1 cellular context compared by ENCODE assay signal in the genomic region with DNA sequence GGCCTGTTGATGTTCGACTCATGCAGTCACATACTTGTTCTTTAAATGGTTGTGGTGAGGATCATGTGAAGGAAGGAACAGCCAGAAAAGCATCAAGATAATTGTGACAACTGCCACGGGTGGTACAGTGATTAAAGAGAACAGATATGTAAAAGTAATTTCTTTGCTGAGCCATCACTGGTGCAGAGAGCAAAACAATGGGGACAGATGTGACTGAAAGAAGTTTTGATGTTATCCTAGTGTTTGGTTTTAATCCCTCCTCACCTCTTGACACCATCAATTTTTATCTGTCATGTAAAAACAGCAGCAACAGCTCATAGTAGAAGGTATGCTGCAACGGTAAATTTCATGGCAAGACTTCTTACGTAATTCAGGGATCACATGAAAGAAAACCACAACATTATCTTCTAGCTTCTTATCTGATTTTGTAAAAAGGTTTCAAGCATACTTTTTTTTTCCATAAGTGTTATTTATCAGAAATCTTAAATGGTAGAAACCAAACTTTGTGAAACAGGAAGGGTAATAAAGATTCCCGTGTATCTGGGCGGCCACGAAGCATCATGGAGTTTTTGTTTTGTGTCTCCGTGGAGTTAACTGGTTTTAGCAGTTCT.
TF ChIP-seq lines count a peak whose summit lies in the region.

No MANE protein-coding gene starts in this region.

TF ChIP-seq in HEK293, 187 proteins besides CTCF, POLR2A, EP300 and RAD21 (continued from another document and continues in another):
- TF ChIP-seq ZNF26 (tag by site-specific recombination; IDR thresholded peaks at IDR 0.05) (no peak), ZNF580 (tag by site-specific recombination; IDR thresholded peaks at IDR 0.05) (no peak), ZNF792 (tag by site-specific recombination; IDR thresholded peaks at IDR 0.05) (no peak), ZFP69B (tag by site-specific recombination; IDR thresholded peaks at IDR 0.05) (no peak), TRIM28 (IDR thresholded peaks at IDR 0.05; ENCODE audit: borderline replicate concordance, low read length) (peak; percentile 15; the same call in 1 of the 2 replicates), ZNF132 (tag by site-specific recombination; IDR thresholded peaks at IDR 0.05; ENCODE audit: borderline replicate concordance) (no peak), HIC1 (tag by site-specific recombination; IDR thresholded peaks at IDR 0.05) (peak; percentile 68), ZNF843 (tag by site-specific recombination; IDR thresholded peaks at IDR 0.05) (peak; percentile 70), PRDM1 (tag by site-specific recombination; IDR thresholded peaks at IDR 0.05) (no peak), INSM2 (tag by site-specific recombination; IDR thresholded peaks at IDR 0.05) (no peak), ZNF623 (tag by site-specific recombination; IDR thresholded peaks at IDR 0.05) (no peak), ZNF366 (tag by site-specific recombination; conservative IDR thresholded peaks at IDR 0.05) (no peak; the same call in 1 of the 2 replicates), BCL11A (tag by site-specific recombination; IDR thresholded peaks at IDR 0.05; ENCODE audit: low read depth) (0 out of 2 replicates have a peak, but pooled peaks have one; percentile 25), ZNF747 (tag by site-specific recombination; IDR thresholded peaks at IDR 0.05) (no peak), SP7 (tag by site-specific recombination; IDR thresholded peaks at IDR 0.05) (peak; percentile 80), SETDB1 (IDR thresholded peaks at IDR 0.05; ENCODE audit: insufficient read length, low read length) (no peak), ZNF16 (tag by site-specific recombination; IDR thresholded peaks at IDR 0.05; ENCODE audit: low read depth) (no peak), ZNF391 (tag by site-specific recombination; IDR thresholded peaks at IDR 0.05; ENCODE audit: borderline replicate concordance, low read depth) (no peak), ZNF544 (tag by site-specific recombination; IDR thresholded peaks at IDR 0.05) (no peak), ZSCAN23 (tag by site-specific recombination; IDR thresholded peaks at IDR 0.05) (0 out of 2 replicates have a peak, but pooled peaks have one; percentile 36), ZNF701 (tag by site-specific recombination; IDR thresholded peaks at IDR 0.05) (no peak), TSHZ1 (tag by site-specific recombination; IDR thresholded peaks at IDR 0.05; ENCODE audit: borderline replicate concordance) (no peak), ZXDB (tag by site-specific recombination; IDR thresholded peaks at IDR 0.05) (no peak), ZBTB17 (tag by site-specific recombination; IDR thresholded peaks at IDR 0.05) (no peak), SP2 (tag by site-specific recombination; IDR thresholded peaks at IDR 0.05) (no peak), ZIC2 (tag by site-specific recombination; IDR thresholded peaks at IDR 0.05) (no peak; the same call in 1 of the 2 replicates), EGR2 (tag by site-specific recombination; IDR thresholded peaks at IDR 0.05; ENCODE audit: low read depth) (no peak), ZNF114 (tag by site-specific recombination; IDR thresholded peaks at IDR 0.05) (no peak), ZNF473 (tag by site-specific recombination; IDR thresholded peaks at IDR 0.05) (no peak), ZNF629 (tag by site-specific recombination; IDR thresholded peaks at IDR 0.05) (peak; percentile 70), OSR2 (tag by site-specific recombination; IDR thresholded peaks at IDR 0.05) (peak; percentile 90), ZNF664 (tag by site-specific recombination; IDR thresholded peaks at IDR 0.05) (no peak), ZNF561 (tag by site-specific recombination; IDR thresholded peaks at IDR 0.05; ENCODE audit: borderline replicate concordance) (no peak)
- TF ChIP-seq, protein P1, sequence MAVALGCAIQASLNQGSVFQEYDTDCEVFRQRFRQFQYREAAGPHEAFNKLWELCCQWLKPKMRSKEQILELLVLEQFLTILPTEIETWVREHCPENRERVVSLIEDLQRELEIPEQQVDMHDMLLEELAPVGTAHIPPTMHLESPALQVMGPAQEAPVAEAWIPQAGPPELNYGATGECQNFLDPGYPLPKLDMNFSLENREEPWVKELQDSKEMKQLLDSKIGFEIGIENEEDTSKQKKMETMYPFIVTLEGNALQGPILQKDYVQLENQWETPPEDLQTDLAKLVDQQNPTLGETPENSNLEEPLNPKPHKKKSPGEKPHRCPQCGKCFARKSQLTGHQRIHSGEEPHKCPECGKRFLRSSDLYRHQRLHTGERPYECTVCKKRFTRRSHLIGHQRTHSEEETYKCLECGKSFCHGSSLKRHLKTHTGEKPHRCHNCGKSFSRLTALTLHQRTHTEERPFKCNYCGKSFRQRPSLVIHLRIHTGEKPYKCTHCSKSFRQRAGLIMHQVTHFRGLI (tag by site-specific recombination; IDR thresholded peaks at IDR 0.05), result no peak
- TF ChIP-seq, protein P2, sequence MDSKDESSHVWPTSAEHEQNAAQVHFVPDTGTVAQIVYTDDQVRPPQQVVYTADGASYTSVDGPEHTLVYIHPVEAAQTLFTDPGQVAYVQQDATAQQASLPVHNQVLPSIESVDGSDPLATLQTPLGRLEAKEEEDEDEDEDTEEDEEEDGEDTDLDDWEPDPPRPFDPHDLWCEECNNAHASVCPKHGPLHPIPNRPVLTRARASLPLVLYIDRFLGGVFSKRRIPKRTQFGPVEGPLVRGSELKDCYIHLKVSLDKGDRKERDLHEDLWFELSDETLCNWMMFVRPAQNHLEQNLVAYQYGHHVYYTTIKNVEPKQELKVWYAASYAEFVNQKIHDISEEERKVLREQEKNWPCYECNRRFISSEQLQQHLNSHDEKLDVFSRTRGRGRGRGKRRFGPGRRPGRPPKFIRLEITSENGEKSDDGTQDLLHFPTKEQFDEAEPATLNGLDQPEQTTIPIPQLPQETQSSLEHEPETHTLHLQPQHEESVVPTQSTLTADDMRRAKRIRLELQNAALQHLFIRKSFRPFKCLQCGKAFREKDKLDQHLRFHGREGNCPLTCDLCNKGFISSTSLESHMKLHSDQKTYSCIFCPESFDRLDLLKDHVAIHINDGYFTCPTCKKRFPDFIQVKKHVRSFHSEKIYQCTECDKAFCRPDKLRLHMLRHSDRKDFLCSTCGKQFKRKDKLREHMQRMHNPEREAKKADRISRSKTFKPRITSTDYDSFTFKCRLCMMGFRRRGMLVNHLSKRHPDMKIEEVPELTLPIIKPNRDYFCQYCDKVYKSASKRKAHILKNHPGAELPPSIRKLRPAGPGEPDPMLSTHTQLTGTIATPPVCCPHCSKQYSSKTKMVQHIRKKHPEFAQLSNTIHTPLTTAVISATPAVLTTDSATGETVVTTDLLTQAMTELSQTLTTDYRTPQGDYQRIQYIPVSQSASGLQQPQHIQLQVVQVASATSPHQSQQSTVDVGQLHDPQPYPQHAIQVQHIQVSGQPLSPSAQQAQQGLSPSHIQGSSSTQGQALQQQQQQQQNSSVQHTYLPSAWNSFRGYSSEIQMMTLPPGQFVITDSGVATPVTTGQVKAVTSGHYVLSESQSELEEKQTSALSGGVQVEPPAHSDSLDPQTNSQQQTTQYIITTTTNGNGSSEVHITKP (tag by site-specific recombination; IDR thresholded peaks at IDR 0.05), result 0 out of 2 replicates have a peak, but pooled peaks have one; percentile 22
- TF ChIP-seq, protein P3, sequence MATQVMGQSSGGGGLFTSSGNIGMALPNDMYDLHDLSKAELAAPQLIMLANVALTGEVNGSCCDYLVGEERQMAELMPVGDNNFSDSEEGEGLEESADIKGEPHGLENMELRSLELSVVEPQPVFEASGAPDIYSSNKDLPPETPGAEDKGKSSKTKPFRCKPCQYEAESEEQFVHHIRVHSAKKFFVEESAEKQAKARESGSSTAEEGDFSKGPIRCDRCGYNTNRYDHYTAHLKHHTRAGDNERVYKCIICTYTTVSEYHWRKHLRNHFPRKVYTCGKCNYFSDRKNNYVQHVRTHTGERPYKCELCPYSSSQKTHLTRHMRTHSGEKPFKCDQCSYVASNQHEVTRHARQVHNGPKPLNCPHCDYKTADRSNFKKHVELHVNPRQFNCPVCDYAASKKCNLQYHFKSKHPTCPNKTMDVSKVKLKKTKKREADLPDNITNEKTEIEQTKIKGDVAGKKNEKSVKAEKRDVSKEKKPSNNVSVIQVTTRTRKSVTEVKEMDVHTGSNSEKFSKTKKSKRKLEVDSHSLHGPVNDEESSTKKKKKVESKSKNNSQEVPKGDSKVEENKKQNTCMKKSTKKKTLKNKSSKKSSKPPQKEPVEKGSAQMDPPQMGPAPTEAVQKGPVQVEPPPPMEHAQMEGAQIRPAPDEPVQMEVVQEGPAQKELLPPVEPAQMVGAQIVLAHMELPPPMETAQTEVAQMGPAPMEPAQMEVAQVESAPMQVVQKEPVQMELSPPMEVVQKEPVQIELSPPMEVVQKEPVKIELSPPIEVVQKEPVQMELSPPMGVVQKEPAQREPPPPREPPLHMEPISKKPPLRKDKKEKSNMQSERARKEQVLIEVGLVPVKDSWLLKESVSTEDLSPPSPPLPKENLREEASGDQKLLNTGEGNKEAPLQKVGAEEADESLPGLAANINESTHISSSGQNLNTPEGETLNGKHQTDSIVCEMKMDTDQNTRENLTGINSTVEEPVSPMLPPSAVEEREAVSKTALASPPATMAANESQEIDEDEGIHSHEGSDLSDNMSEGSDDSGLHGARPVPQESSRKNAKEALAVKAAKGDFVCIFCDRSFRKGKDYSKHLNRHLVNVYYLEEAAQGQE (tag by site-specific recombination; IDR thresholded peaks at IDR 0.05), result no peak
- TF ChIP-seq, protein P4, sequence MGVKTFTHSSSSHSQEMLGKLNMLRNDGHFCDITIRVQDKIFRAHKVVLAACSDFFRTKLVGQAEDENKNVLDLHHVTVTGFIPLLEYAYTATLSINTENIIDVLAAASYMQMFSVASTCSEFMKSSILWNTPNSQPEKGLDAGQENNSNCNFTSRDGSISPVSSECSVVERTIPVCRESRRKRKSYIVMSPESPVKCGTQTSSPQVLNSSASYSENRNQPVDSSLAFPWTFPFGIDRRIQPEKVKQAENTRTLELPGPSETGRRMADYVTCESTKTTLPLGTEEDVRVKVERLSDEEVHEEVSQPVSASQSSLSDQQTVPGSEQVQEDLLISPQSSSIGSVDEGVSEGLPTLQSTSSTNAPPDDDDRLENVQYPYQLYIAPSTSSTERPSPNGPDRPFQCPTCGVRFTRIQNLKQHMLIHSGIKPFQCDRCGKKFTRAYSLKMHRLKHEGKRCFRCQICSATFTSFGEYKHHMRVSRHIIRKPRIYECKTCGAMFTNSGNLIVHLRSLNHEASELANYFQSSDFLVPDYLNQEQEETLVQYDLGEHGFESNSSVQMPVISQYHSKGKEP (tag by site-specific recombination; IDR thresholded peaks at IDR 0.05), result peak; percentile 59
